8 cellular contexts compared by ENCODE assay signal in genomic region chr2:205868773-205869333, GRCh38.
DNase-seq lines count a peak whose midpoint lies in the region; ATAC-seq and TF ChIP-seq lines count a peak whose summit lies in the region.

No MANE protein-coding gene starts in this region.

- H3K4me3 ChIP-seq in HAP-1, result no peak overlapping the region
- no peak overlapping the region for H3K4me3 ChIP-seq in BE2C (ENCODE audit: low read depth, low read length)

- no peak for TF ChIP-seq CTCF in BE2C (IDR thresholded peaks at IDR 0.05; ENCODE audit: low read depth, low read length)

- DNase-seq in EH (ENCODE audit: low read depth) (peak; percentile 40), RPMI7951 (ENCODE audit: low read depth) (peak; percentile 92), iris pigment epithelial cell (ENCODE audit: low read depth) (peak; percentile 95), HAP-1 (ENCODE audit: low spot score in 2 of 2) (no peak), DMS79 (lab: John Stamatoyannopoulos, UW) (no peak), BE2C (no peak)

- no peaks in the 10 kb centered on the region for H3K36me3 ChIP-seq in HAP-1 (replicated peaks)
- no peaks in the 10 kb centered on the region for H3K36me3 ChIP-seq in BE2C

- H3K9me3 ChIP-seq in HAP-1 (no peaks in the 10 kb centered on the region), BE2C (no peaks in the 10 kb centered on the region)

- in situ Hi-C loops in HAP-1 (cut with MboI; ENCODE audit: low sequenced_read_pairs), result no loop called here

- H3K4me1 ChIP-seq in HAP-1, result no peaks in the 10 kb centered on the region
- peaks cover 8% of the 10 kb centered on the region for H3K4me1 ChIP-seq in BE2C

- ATAC-seq in GM21825 (IDR thresholded peaks at IDR 0.05; ENCODE audit: unreplicated experiment), result peak; percentile 60
- no peak for ATAC-seq in HG03571 (IDR thresholded peaks at IDR 0.05; ENCODE audit: unreplicated experiment)

- H3K27me3 ChIP-seq in HAP-1 (ENCODE audit: low read depth), result peaks cover 12% of the 10 kb centered on the region
- no peaks in the 10 kb centered on the region for H3K27me3 ChIP-seq in BE2C

Comparison
In these comparisons a context has a peak if more than half of its experiments do, and no peak if none do; other contexts are left out.
1. DNase-seq: peak in EH (single experiment), RPMI7951 (single experiment) and iris pigment epithelial cell (single experiment); none in HAP-1 (0 of 2), DMS79 (single experiment) and BE2C (single experiment).